In the genomic region with DNA sequence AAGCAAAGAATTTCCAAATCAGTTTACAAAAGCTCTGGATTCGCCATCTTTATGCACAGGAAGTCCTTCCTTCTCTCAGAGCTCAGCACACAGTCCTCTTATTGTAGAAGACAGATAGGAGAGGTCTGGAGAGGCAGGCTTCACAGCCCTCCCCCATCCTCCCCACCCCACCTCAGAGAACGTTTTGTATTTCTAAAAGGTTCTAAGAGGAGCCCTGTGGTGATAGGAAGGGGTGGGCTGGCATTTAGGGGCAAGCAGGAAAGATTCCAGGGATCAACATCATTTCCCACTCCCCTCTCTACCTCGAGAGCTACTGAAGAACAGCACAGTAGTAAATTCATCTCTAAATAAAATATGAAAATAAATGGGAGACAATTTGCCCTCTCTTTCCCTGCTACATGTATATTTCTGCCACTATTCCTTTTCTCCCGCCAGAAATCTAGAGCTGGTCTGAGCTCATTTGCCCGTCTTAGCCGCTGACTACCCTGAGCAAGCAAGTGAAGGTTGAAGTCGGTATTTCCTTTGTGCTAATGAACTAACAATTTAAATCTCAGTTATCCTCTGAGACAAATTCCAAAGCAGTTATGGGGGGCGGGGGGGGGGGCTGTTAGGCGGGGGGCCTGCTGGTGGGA, we compare ENCODE assay signal across 1 cellular context.
TF ChIP-seq lines count a peak whose summit lies in the region.

No MANE protein-coding gene starts in this region.

TF ChIP-seq in GM23338, 12 proteins besides CTCF, POLR2A, EP300 and RAD21:
- TF ChIP-seq, protein P1, sequence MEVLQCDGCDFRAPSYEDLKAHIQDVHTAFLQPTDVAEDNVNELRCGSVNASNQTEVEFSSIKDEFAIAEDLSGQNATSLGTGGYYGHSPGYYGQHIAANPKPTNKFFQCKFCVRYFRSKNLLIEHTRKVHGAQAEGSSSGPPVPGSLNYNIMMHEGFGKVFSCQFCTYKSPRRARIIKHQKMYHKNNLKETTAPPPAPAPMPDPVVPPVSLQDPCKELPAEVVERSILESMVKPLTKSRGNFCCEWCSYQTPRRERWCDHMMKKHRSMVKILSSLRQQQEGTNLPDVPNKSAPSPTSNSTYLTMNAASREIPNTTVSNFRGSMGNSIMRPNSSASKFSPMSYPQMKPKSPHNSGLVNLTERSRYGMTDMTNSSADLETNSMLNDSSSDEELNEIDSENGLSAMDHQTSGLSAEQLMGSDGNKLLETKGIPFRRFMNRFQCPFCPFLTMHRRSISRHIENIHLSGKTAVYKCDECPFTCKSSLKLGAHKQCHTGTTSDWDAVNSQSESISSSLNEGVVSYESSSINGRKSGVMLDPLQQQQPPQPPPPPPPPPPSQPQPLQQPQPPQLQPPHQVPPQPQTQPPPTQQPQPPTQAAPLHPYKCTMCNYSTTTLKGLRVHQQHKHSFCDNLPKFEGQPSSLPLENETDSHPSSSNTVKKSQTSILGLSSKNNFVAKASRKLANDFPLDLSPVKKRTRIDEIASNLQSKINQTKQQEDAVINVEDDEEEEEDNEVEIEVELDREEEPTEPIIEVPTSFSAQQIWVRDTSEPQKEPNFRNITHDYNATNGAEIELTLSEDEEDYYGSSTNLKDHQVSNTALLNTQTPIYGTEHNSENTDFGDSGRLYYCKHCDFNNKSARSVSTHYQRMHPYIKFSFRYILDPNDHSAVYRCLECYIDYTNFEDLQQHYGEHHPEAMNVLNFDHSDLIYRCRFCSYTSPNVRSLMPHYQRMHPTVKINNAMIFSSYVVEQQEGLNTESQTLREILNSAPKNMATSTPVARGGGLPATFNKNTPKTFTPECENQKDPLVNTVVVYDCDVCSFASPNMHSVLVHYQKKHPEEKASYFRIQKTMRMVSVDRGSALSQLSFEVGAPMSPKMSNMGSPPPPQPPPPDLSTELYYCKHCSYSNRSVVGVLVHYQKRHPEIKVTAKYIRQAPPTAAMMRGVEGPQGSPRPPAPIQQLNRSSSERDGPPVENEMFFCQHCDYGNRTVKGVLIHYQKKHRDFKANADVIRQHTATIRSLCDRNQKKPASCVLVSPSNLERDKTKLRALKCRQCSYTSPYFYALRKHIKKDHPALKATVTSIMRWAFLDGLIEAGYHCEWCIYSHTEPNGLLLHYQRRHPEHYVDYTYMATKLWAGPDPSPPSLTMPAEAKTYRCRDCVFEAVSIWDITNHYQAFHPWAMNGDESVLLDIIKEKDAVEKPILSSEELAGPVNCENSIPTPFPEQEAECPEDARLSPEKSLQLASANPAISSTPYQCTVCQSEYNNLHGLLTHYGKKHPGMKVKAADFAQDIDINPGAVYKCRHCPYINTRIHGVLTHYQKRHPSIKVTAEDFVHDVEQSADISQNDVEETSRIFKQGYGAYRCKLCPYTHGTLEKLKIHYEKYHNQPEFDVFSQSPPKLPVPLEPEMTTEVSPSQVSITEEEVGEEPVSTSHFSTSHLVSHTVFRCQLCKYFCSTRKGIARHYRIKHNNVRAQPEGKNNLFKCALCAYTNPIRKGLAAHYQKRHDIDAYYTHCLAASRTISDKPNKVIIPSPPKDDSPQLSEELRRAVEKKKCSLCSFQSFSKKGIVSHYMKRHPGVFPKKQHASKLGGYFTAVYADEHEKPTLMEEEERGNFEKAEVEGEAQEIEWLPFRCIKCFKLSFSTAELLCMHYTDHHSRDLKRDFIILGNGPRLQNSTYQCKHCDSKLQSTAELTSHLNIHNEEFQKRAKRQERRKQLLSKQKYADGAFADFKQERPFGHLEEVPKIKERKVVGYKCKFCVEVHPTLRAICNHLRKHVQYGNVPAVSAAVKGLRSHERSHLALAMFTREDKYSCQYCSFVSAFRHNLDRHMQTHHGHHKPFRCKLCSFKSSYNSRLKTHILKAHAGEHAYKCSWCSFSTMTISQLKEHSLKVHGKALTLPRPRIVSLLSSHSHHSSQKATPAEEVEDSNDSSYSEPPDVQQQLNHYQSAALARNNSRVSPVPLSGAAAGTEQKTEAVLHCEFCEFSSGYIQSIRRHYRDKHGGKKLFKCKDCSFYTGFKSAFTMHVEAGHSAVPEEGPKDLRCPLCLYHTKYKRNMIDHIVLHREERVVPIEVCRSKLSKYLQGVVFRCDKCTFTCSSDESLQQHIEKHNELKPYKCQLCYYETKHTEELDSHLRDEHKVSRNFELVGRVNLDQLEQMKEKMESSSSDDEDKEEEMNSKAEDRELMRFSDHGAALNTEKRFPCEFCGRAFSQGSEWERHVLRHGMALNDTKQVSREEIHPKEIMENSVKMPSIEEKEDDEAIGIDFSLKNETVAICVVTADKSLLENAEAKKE (CRISPR knock-in tag; IDR thresholded peaks at IDR 0.05) = no peak
- no peak for TF ChIP-seq STAT1 (IDR thresholded peaks at IDR 0.05; ENCODE audit: unreplicated experiment)
- TF ChIP-seq NANOG (IDR thresholded peaks at IDR 0.05; ENCODE audit: borderline replicate concordance) = peak; percentile 27; the same call in 1 of the 2 replicates
- peak; percentile 48 for TF ChIP-seq EZH2 (IDR thresholded peaks at IDR 0.05; ENCODE audit: low read depth, unreplicated experiment)
